24 cellular contexts compared by ENCODE assay signal in the genomic region with DNA sequence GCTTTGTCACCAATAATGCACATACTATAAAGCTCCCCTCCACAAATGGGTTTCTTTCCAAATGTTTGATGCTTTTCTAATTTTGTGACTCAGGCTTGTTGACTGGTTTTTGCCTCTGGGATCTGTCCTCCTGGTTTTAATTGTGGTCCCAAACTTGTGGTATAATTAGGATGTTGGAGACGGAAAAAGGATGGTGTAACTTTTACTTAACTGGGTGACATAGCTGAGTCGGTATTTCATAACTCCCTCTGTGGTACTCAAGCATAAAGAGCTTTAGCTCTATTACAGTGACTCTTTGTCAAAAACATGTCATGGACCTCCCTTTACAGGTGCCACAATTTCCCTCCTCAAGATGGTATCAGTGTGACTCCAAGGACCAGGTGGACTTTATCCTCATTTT.
DNase-seq lines count a peak whose midpoint lies in the region; ATAC-seq lines count a peak whose summit lies in the region.
"Had no signal": no experiment of that assay in that cellular context is flagged by ENCODE, and none has a peak within 500 bp of the region (broad histone marks: within the 10 kb centered on the region; RNA-seq: fewer than 3 reads in every experiment).

No MANE protein-coding gene starts in this region.

- no peak overlapping the region for H3K14ac ChIP-seq in mesenchymal stem cell (ENCODE audit: low read length in 2 of 2)

- DNase-seq in EL (peak; percentile 23), Kasumi-1 (lab: John Stamatoyannopoulos, UW) (peak; percentile 35 to 65), T-helper 17 cell (no peak), mesenchymal stem cell (no peak), NCI-H128 (lab: John Stamatoyannopoulos, UW; ENCODE audit: unreplicated experiment) (no peak)
- no peak for DNase-seq in CD8-positive, alpha-beta memory T cell
- DNase-seq: activated CD4-positive, alpha-beta T cell treated with anti-CD3 and anti-CD28 coated beads, Interleukin-2, amount 10 ng/mL, durations not matched to agents 7 days and 5 days; activated CD8-positive, alpha-beta memory T cell treated with anti-CD3 and anti-CD28 coated beads, Interleukin-2, amount 10 ng/mL, durations not matched to agents 7 days and 5 days; Caco-2; cortex of kidney; DMS79 treated with DMSO at 0.1 percent for 48 hours; H9; heart left ventricle; MM.1S; naive B cell; NCI-H2029 treated with DMSO at 0.1 percent for 48 hours; NCI-H345; PC-3; SHP77; stimulated activated CD4-positive, alpha-beta T cell treated with anti-CD3 and anti-CD28 coated beads, Interleukin-4, amount 100 ng/mL, for 4 hours; stimulated activated naive CD8-positive, alpha-beta T cell treated with anti-CD3 and anti-CD28 coated beads, Interleukin-15, Interleukin-2, amounts not matched to agents 100 U/mL and 50 U/mL, for 24 hours; T-helper 1 cell had no signal

- peaks cover 9% of the 10 kb centered on the region for H3K4me1 ChIP-seq in mesenchymal stem cell (ENCODE audit: control insufficient read depth, insufficient read depth, low read depth, low read length)
- peaks cover 48% of the 10 kb centered on the region for H3K4me1 ChIP-seq in CD8-positive, alpha-beta memory T cell (ENCODE audit: insufficient read depth, low read length)
- H3K4me1 ChIP-seq: Caco-2 had no signal

- no peak overlapping the region for H2BK15ac ChIP-seq in mesenchymal stem cell (ENCODE audit: low read depth, poor library complexity, severe bottlenecking)

- peak overlapping the region; percentile 56 for H3K27ac Mint-ChIP-seq in T-helper 17 cell
- peak overlapping the region in 3 of 8 donors; percentile 18 to 30 (median 29) for H3K27ac Mint-ChIP-seq in CD8-positive, alpha-beta memory T cell
- H3K27ac Mint-ChIP-seq: activated CD4-positive, alpha-beta T cell treated with anti-CD3 and anti-CD28 coated beads, Interleukin-2, amount 10 ng/mL, durations not matched to agents 7 days and 5 days; activated CD8-positive, alpha-beta memory T cell treated with anti-CD3 and anti-CD28 coated beads, Interleukin-2, amount 10 ng/mL, durations not matched to agents 7 days and 5 days; H9; naive B cell had no signal

- peaks cover 46% of the 10 kb centered on the region for H3K4me1 Mint-ChIP-seq in T-helper 17 cell
- peaks cover 59 to 78% (median 71%) of the 10 kb centered on the region in 3 donors for H3K4me1 Mint-ChIP-seq in CD8-positive, alpha-beta memory T cell
- H3K4me1 Mint-ChIP-seq: naive B cell had no signal

- ATAC-seq in T-helper 17 cell (no peak), GM18861 (IDR thresholded peaks at IDR 0.05; ENCODE audit: unreplicated experiment) (no peak)
- ATAC-seq: activated CD8-positive, alpha-beta memory T cell treated with anti-CD3 and anti-CD28 coated beads, Interleukin-2, amount 10 ng/mL, durations not matched to agents 7 days and 5 days; heart left ventricle; PC-3; stimulated activated naive CD8-positive, alpha-beta T cell treated with anti-CD3 and anti-CD28 coated beads, Interleukin-15, Interleukin-2, amounts not matched to agents 100 U/mL and 50 U/mL, for 24 hours had no signal

- H3K27me3 ChIP-seq in mesenchymal stem cell (ENCODE audit: control insufficient read depth in 1 of 2, insufficient read depth in 1 of 2, low read length in 2 of 2), result no peaks in the 10 kb centered on the region
- H3K27me3 ChIP-seq in CD8-positive, alpha-beta memory T cell (ENCODE audit: insufficient read depth, low read length, poor library complexity, severe bottlenecking), result no peaks in the 10 kb centered on the region
- H3K27me3 ChIP-seq: heart left ventricle, right atrium auricular region had no signal

- H4K91ac ChIP-seq in mesenchymal stem cell (ENCODE audit: low read length), result no peak overlapping the region

- H3K27ac ChIP-seq in mesenchymal stem cell (ENCODE audit: low read length, poor library complexity, severe bottlenecking), result no peak overlapping the region
- H3K27ac ChIP-seq in CD8-positive, alpha-beta memory T cell (ENCODE audit: low read depth, low read length), result no peak overlapping the region
- H3K27ac ChIP-seq: heart left ventricle, right atrium auricular region had no signal

- no peaks in the 10 kb centered on the region for H3K9me3 Mint-ChIP-seq in CD8-positive, alpha-beta memory T cell
- H3K9me3 Mint-ChIP-seq: H9, naive B cell had no signal

- H3K9me3 ChIP-seq in T-helper 17 cell (ENCODE audit: control insufficient read depth, low read length, poor library complexity, severe bottlenecking), result no peaks in the 10 kb centered on the region
- H3K9me3 ChIP-seq in mesenchymal stem cell (ENCODE audit: control insufficient read depth, low read length), result no peaks in the 10 kb centered on the region
- no peaks in the 10 kb centered on the region for H3K9me3 ChIP-seq in CD8-positive, alpha-beta memory T cell (ENCODE audit: low read length)
- H3K9me3 ChIP-seq: Caco-2, heart left ventricle, right atrium auricular region had no signal

- no peak overlapping the region for H3K4me3 ChIP-seq in mesenchymal stem cell (ENCODE audit: insufficient read depth in 1 of 2, low read depth in 1 of 2, low read length in 2 of 2)
- no peak overlapping the region for H3K4me3 ChIP-seq in CD8-positive, alpha-beta memory T cell (ENCODE audit: low read length)
- H3K4me3 ChIP-seq: heart left ventricle, right atrium auricular region had no signal

- H2BK5ac ChIP-seq in mesenchymal stem cell (ENCODE audit: low read depth, low read length, poor library complexity, severe bottlenecking), result no peak overlapping the region

- peaks cover 4% of the 10 kb centered on the region for H3K36me3 Mint-ChIP-seq in T-helper 17 cell (ENCODE audit: low read depth)
- H3K36me3 Mint-ChIP-seq in CD8-positive, alpha-beta memory T cell, result no peaks in the 10 kb centered on the region
- H3K36me3 Mint-ChIP-seq: naive B cell had no signal

- H3K27me3 Mint-ChIP-seq in T-helper 17 cell, result no peaks in the 10 kb centered on the region
- H3K27me3 Mint-ChIP-seq in CD8-positive, alpha-beta memory T cell, result no peaks in the 10 kb centered on the region

- H3K9ac ChIP-seq in mesenchymal stem cell (ENCODE audit: low read length), result peak overlapping the region; percentile 13

- H4K8ac ChIP-seq in mesenchymal stem cell (ENCODE audit: low read length), result no peak overlapping the region

- no peak overlapping the region for H2BK12ac ChIP-seq in mesenchymal stem cell (ENCODE audit: low read length in 2 of 2)

- H3K4ac ChIP-seq in mesenchymal stem cell (ENCODE audit: low read depth in 1 of 2, low read length in 2 of 2), result no peak overlapping the region

- no peak overlapping the region for H3K4me3 Mint-ChIP-seq in T-helper 17 cell
- H3K4me3 Mint-ChIP-seq in CD8-positive, alpha-beta memory T cell, result no peak overlapping the region
- H3K4me3 Mint-ChIP-seq: activated CD4-positive, alpha-beta T cell treated with anti-CD3 and anti-CD28 coated beads, Interleukin-2, amount 10 ng/mL, durations not matched to agents 7 days and 5 days; activated CD8-positive, alpha-beta memory T cell treated with anti-CD3 and anti-CD28 coated beads, Interleukin-2, amount 10 ng/mL, durations not matched to agents 7 days and 5 days; H9; naive B cell had no signal

- H3K79me1 ChIP-seq in mesenchymal stem cell (replicated peaks; ENCODE audit: low read length, poor library complexity, severe bottlenecking), result no peaks in the 10 kb centered on the region

- no peak overlapping the region for H2AK5ac ChIP-seq in mesenchymal stem cell (ENCODE audit: low read length, severe bottlenecking)

- no peaks in the 10 kb centered on the region for H3K36me3 ChIP-seq in mesenchymal stem cell (ENCODE audit: control insufficient read depth in 1 of 2, insufficient read depth in 2 of 2, low read depth in 1 of 2, low read length in 2 of 2)
- H3K36me3 ChIP-seq in CD8-positive, alpha-beta memory T cell (ENCODE audit: insufficient read depth, low read length), result no peaks in the 10 kb centered on the region
- H3K36me3 ChIP-seq: heart left ventricle, right atrium auricular region had no signal

- POLR2A ChIA-PET in CD8-positive, alpha-beta memory T cell (lab: Charles Lee), result no interaction called here

- H2BK120ac ChIP-seq in mesenchymal stem cell (ENCODE audit: low read depth, low read length), result no peak overlapping the region

- no peak overlapping the region for H3K18ac ChIP-seq in mesenchymal stem cell (ENCODE audit: low read depth in 1 of 2, low read length in 2 of 2)

- H3K4me2 ChIP-seq in mesenchymal stem cell (ENCODE audit: low read length, poor library complexity, severe bottlenecking), result no peak overlapping the region

- CTCF ChIA-PET in CD8-positive, alpha-beta memory T cell (lab: Charles Lee), result interaction anchor here (1.5 kb wide), 1 partner anchor 118 kb away, joined by 4 read pairs; no protein-coding TSS in a partner anchor

- WGBS in mesenchymal stem cell, result 98% methylated on average over 2 of the region's 2 CpGs

- H3K23ac ChIP-seq in mesenchymal stem cell (ENCODE audit: low read length in 2 of 2), result no peak overlapping the region

- peak overlapping the region; percentile 23 for H2AFZ ChIP-seq in mesenchymal stem cell (ENCODE audit: low read depth, low read length)

Comparison
In these comparisons a context has a peak if more than half of its experiments do, and no peak if none do; other contexts are left out.
1. DNase-seq: peak in EL (single experiment) and Kasumi-1 (2 of 2); none in T-helper 17 cell (0 of 3), mesenchymal stem cell (single experiment), CD8-positive, alpha-beta memory T cell (0 of 5) and NCI-H128 (single experiment).